Comparison of ENCODE assay signal across 12 cellular contexts in the genomic region with DNA sequence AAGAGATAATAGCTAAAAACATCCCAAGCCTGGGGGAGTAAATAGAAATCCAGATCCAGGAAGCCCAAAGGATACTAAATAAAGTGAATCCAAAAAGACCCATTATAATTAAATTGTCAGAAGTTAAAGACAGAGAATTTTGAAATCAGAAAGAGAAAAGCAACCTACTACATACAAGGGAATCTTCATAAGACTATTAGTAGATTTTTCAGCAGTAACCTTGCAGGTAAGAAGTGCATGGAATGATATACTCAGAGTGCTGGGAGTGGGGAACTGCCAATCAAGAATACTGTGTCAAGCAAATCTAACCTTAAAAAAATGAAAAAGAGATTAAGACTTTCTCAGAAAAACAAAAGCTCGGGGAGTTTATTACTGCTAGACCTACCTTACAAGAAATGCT. TPM values are rescaled to one million over a fixed set of nuclear protein-coding genes. Genes with fewer than 3 reads are reported as not detected.
"Had no signal": no experiment of that assay in that cellular context is flagged by ENCODE, and none has a peak within 500 bp of the region (broad histone marks: within the 10 kb centered on the region; RNA-seq: fewer than 3 reads in every experiment).

No MANE protein-coding gene starts in this region.

- H3K4me3 Mint-ChIP-seq: HFFc6 had no signal

- H3K27ac Mint-ChIP-seq: HFFc6 had no signal

- H2AFZ ChIP-seq: GM23248 had no signal

- H3K9ac ChIP-seq: GM23248, KMS-11 had no signal

- DNase-seq: GM23248, GOT3, H7, HFFc6, IMR-90, Karpas-422, KBM-7 had no signal

- H3K4me1 ChIP-seq: HAP-1 had no signal

- H3K36me3 ChIP-seq: HAP-1 had no signal

- H3K4me2 ChIP-seq: KMS-11 had no signal

- H3K27ac ChIP-seq: GM23248, HL-60, KMS-11 had no signal

- H3K4me3 ChIP-seq: GM23248, HAP-1 had no signal

- H3K9me3 ChIP-seq: HAP-1 had no signal

RNA-seq across cellular contexts. Expression of a gene that starts 13.2 kb away (rescaled TPM):
- total RNA-seq: GM23248, H4, H7, HFFc6, HT1080, IMR-90 had no signal
- polyA plus RNA-seq: GM23248, IMR-90 had no signal

RNA-seq across cellular contexts. Expression of a gene that starts 17.7 kb away (rescaled TPM):
- total RNA-seq: GM23248, H7, HFFc6 had no signal
- polyA plus RNA-seq: IMR-90 had no signal

RNA-seq across cellular contexts. Expression of a gene that starts 34.0 kb away (rescaled TPM):
- total RNA-seq: GM23248, H7, HFFc6, IMR-90 had no signal
- polyA plus RNA-seq: GM23248, IMR-90 had no signal
